ENCODE assay signal across 26 cellular contexts in genomic region chr7:100949227-100949930, GRCh38. TPM values are rescaled to one million over a fixed set of nuclear protein-coding genes. Genes with fewer than 3 reads are reported as not detected.
A peak's percentile ranks its signal among the peaks of the same experiment; 100 is the strongest.
DNase-seq lines count a peak whose midpoint lies in the region; ATAC-seq and TF ChIP-seq lines count a peak whose summit lies in the region.
"Had no signal": no experiment of that assay in that cellular context is flagged by ENCODE, and none has a peak within 500 bp of the region (broad histone marks: within the 10 kb centered on the region; RNA-seq: fewer than 3 reads in every experiment).

A gene with protein sequence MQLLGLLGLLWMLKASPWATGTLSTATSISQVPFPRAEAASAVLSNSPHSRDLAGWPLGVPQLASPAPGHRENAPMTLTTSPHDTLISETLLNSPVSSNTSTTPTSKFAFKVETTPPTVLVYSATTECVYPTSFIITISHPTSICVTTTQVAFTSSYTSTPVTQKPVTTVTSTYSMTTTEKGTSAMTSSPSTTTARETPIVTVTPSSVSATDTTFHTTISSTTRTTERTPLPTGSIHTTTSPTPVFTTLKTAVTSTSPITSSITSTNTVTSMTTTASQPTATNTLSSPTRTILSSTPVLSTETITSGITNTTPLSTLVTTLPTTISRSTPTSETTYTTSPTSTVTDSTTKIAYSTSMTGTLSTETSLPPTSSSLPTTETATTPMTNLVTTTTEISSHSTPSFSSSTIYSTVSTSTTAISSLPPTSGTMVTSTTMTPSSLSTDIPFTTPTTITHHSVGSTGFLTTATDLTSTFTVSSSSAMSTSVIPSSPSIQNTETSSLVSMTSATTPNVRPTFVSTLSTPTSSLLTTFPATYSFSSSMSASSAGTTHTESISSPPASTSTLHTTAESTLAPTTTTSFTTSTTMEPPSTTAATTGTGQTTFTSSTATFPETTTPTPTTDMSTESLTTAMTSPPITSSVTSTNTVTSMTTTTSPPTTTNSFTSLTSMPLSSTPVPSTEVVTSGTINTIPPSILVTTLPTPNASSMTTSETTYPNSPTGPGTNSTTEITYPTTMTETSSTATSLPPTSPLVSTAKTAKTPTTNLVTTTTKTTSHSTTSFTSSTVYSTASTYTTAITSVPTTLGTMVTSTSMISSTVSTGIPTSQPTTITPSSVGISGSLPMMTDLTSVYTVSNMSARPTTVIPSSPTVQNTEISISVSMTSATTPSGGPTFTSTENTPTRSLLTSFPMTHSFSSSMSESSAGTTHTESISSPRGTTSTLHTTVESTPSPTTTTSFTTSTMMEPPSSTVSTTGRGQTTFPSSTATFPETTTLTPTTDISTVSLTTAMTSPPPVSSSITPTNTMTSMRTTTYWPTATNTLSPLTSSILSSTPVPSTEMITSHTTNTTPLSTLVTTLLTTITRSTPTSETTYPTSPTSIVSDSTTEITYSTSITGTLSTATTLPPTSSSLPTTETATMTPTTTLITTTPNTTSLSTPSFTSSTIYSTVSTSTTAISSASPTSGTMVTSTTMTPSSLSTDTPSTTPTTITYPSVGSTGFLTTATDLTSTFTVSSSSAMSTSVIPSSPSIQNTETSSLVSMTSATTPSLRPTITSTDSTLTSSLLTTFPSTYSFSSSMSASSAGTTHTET (N-terminal part only) (plus strand): TSS chr7:100949534. CDS start chr7:100949625, 91 bp downstream.

- ATAC-seq in lower lobe of right lung (peak; percentile 7 to 46), GM18505 (IDR thresholded peaks at IDR 0.05; ENCODE audit: unreplicated experiment) (no peak), HG03175 (IDR thresholded peaks at IDR 0.05; ENCODE audit: unreplicated experiment) (no peak)
- ATAC-seq: activated CD4-positive, alpha-beta T cell treated with anti-CD3 and anti-CD28 coated beads for 36 hours had no signal

- intact Hi-C loops in colonic mucosa (cut with DNase I) (no loop called here), lower lobe of right lung (cut with DNase I) (no loop called here)

- H3K36me3 ChIP-seq in colonic mucosa (no peaks in the 10 kb centered on the region), lower lobe of right lung (no peaks in the 10 kb centered on the region), subcutaneous abdominal adipose tissue (ENCODE audit: control insufficient read depth in 5 of 5, insufficient read depth in 5 of 5, low read length in 5 of 5) (no peaks in the 10 kb centered on the region)
- H3K36me3 ChIP-seq: ovary, SJSA1 had no signal

- H3K27me3 ChIP-seq in colonic mucosa (no peaks in the 10 kb centered on the region), lower lobe of right lung (ENCODE audit: low read depth) (peaks cover 30% of the 10 kb centered on the region), subcutaneous abdominal adipose tissue (ENCODE audit: control insufficient read depth in 5 of 5, insufficient read depth in 4 of 5, low read length in 5 of 5) (peaks cover 21 to 45% (median 39%) of the 10 kb centered on the region in 5 donors)
- H3K27me3 ChIP-seq: ovary had no signal

- peak within 1 kb of the TSS; percentile 52 to 63 for H3K9ac ChIP-seq in colonic mucosa (ENCODE audit: low read depth in 2 of 2, low read length in 2 of 2)
- H3K9ac ChIP-seq in subcutaneous abdominal adipose tissue (ENCODE audit: low read length in 5 of 5) = no peak within 1 kb of the TSS

- H3K9me3 ChIP-seq in colonic mucosa (no peaks in the 10 kb centered on the region), lower lobe of right lung (no peaks in the 10 kb centered on the region), subcutaneous abdominal adipose tissue (ENCODE audit: control insufficient read depth in 5 of 5, low read length in 5 of 5) (no peaks in the 10 kb centered on the region)
- H3K9me3 ChIP-seq: ovary, SJSA1 had no signal

- DNase-seq in DMS53 (lab: John Stamatoyannopoulos, UW) (peak; percentile 41), DMS53 treated with DMSO at 0.1 percent for 48 hours (lab: John Stamatoyannopoulos, UW; ENCODE audit: unreplicated experiment) (no peak), colonic mucosa (peak; percentile 86), lower lobe of right lung (no peak), DMS153 (lab: John Stamatoyannopoulos, UW) (no peak)
- DNase-seq: activated CD4-positive, alpha-beta T cell treated with anti-CD3 and anti-CD28 coated beads for 36 hours; activated CD8-positive, alpha-beta memory T cell treated with anti-CD3 and anti-CD28 coated beads, Interleukin-2, amount 50 U/mL, for 48 hours; activated gamma-delta T cell treated with Interleukin-2 at 50 U/mL for 16 hours; aorta; DND-41; GOT3; islet precursor cell; NCI-H187 treated with DMSO at 0.1 percent for 48 hours; NCI-H510A treated with DMSO at 0.1 percent for 48 hours; ovary; stimulated activated naive CD4-positive, alpha-beta T cell; T-helper 9 cell had no signal

- H3K4me1 ChIP-seq in colonic mucosa (no peaks in the 10 kb centered on the region), lower lobe of right lung (no peaks in the 10 kb centered on the region), subcutaneous abdominal adipose tissue (ENCODE audit: control insufficient read depth in 5 of 5, insufficient read depth in 5 of 5, low read length in 5 of 5) (peaks cover 0 to 7% (median 0%) of the 10 kb centered on the region in 5 donors)
- H3K4me1 ChIP-seq: SJSA1 had no signal

- no peak for TF ChIP-seq CTCF in colonic mucosa (IDR thresholded peaks at IDR 0.05)
- no peak for TF ChIP-seq CTCF in lower lobe of right lung (IDR thresholded peaks at IDR 0.05)

- TF ChIP-seq POLR2A in GM18505 (IDR thresholded peaks at IDR 0.05; ENCODE audit: borderline replicate concordance, extremely low read depth, insufficient read depth, insufficient read length) = no peak

- H3K4me3 ChIP-seq in colonic mucosa (peak within 1 kb of the TSS; percentile 14), lower lobe of right lung (no peak within 1 kb of the TSS), subcutaneous abdominal adipose tissue (ENCODE audit: low read depth in 1 of 5, low read length in 5 of 5) (peak within 1 kb of the TSS in 4 of 5 donors; percentile 37 to 51 (median 46))
- H3K4me3 ChIP-seq: ovary, SJSA1, skin epidermis had no signal

- H3K27ac ChIP-seq in colonic mucosa (peak within 1 kb of the TSS; percentile 34), lower lobe of right lung (no peak within 1 kb of the TSS), subcutaneous abdominal adipose tissue (ENCODE audit: low read depth, low read length) (no peak within 1 kb of the TSS)
- H3K27ac ChIP-seq: 22Rv1, C4-2B, ovary, SJSA1, skin epidermis had no signal

RNA-seq across cellular contexts. Expression of the gene that starts here (rescaled TPM):
- total RNA-seq in colonic mucosa = 100 to 1,000 TPM; 137 to 149 TPM
- 1.7 TPM for total RNA-seq in lower lobe of right lung
- total RNA-seq: activated CD4-positive, alpha-beta T cell treated with anti-CD3 and anti-CD28 coated beads for 36 hours; HT1080; SJSA1; urinary bladder had no signal

Comparison
In these comparisons a context has a peak if more than half of its experiments do, and no peak if none do; other contexts are left out.
1. RNA of the gene that starts here (total RNA-seq): 137 to 149 TPM in colonic mucosa; 1.7 TPM in lower lobe of right lung (single experiment); every median in the first group is over 10 times any median in the second.
2. DNase-seq: peak in DMS53 (single experiment) and colonic mucosa (single experiment); none in DMS53 treated with DMSO at 0.1 percent for 48 hours (single experiment), lower lobe of right lung (single experiment) and DMS153 (single experiment).
3. H3K9ac ChIP-seq: peak in colonic mucosa (2 of 2); none in subcutaneous abdominal adipose tissue (0 of 5).
4. ATAC-seq: peak in lower lobe of right lung (2 of 2); none in GM18505 (single experiment) and HG03175 (single experiment).